In genomic region chr2:19176172-19176852, GRCh38 we compare ENCODE assay signal across 1 cellular context.
TF ChIP-seq lines count a peak whose summit lies in the region.

No MANE protein-coding gene starts in this region.

TF ChIP-seq in HEK293, 187 proteins besides CTCF, POLR2A, EP300 and RAD21 (continued from another document):
- TF ChIP-seq, protein P1, sequence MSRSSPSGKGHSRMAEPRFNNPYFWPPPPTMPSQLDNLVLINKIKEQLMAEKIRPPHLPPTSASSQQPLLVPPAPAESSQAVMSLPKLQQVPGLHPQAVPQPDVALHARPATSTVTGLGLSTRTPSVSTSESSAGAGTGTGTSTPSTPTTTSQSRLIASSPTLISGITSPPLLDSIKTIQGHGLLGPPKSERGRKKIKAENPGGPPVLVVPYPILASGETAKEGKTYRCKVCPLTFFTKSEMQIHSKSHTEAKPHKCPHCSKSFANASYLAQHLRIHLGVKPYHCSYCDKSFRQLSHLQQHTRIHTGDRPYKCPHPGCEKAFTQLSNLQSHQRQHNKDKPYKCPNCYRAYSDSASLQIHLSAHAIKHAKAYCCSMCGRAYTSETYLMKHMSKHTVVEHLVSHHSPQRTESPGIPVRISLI (tag by site-specific recombination; IDR thresholded peaks at IDR 0.05): no peak
